34 cellular contexts compared by ENCODE assay signal in genomic region chr1:173224887-173225280, GRCh38. TPM values are rescaled to one million over a fixed set of nuclear protein-coding genes. Genes with fewer than 3 reads are reported as not detected.
DNase-seq lines count a peak whose midpoint lies in the region; ATAC-seq and TF ChIP-seq lines count a peak whose summit lies in the region.
"Had no signal": no experiment of that assay in that cellular context is flagged by ENCODE, and none has a peak within 500 bp of the region (broad histone marks: within the 10 kb centered on the region; RNA-seq: fewer than 3 reads in every experiment).

No MANE protein-coding gene starts in this region.

- no peaks in the 10 kb centered on the region for H3K27me3 ChIP-seq in MG63
- H3K27me3 ChIP-seq: breast epithelium, left lung, neutrophil, sigmoid colon, vagina had no signal

- peaks cover 16% of the 10 kb centered on the region for H3K36me3 Mint-ChIP-seq in activated naive CD8-positive, alpha-beta T cell treated with anti-CD3 and anti-CD28 coated beads, Interleukin-2, amount 10 ng/mL, durations not matched to agents 7 days and 5 days
- peaks cover 4% of the 10 kb centered on the region for H3K36me3 Mint-ChIP-seq in activated naive CD8-positive, alpha-beta T cell treated with anti-CD3 and anti-CD28 coated beads, Interleukin-2, amount 50 U/mL, for 24 hours (ENCODE audit: low read depth)
- H3K36me3 Mint-ChIP-seq in glutamatergic neuron (ENCODE audit: unreplicated experiment), result no peaks in the 10 kb centered on the region

- POLR2A ChIA-PET in activated naive CD8-positive, alpha-beta T cell treated with anti-CD3 and anti-CD28 coated beads, Interleukin-2, amount 10 ng/mL, durations not matched to agents 7 days and 5 days (lab: Charles Lee), result no interaction called here

- peaks cover 22% of the 10 kb centered on the region for H3K4me1 Mint-ChIP-seq in activated naive CD8-positive, alpha-beta T cell treated with anti-CD3 and anti-CD28 coated beads, Interleukin-2, amount 10 ng/mL, durations not matched to agents 7 days and 5 days
- H3K4me1 Mint-ChIP-seq in activated naive CD8-positive, alpha-beta T cell treated with anti-CD3 and anti-CD28 coated beads, Interleukin-2, amount 50 U/mL, for 24 hours, result peaks cover 36% of the 10 kb centered on the region
- no peaks in the 10 kb centered on the region for H3K4me1 Mint-ChIP-seq in glutamatergic neuron (ENCODE audit: low read depth, unreplicated experiment)

- H3K4me3 ChIP-seq in MG63, result no peak overlapping the region
- H3K4me3 ChIP-seq: A549, breast epithelium, left lung, prostate gland, sigmoid colon, thoracic aorta, vagina had no signal

- ATAC-seq in activated naive CD8-positive, alpha-beta T cell treated with anti-CD3 and anti-CD28 coated beads, Interleukin-2, amount 10 ng/mL, durations not matched to agents 7 days and 5 days (ENCODE audit: low read depth), result peak; percentile 73
- ATAC-seq in activated naive CD8-positive, alpha-beta T cell treated with anti-CD3 and anti-CD28 coated beads, Interleukin-2, amount 50 U/mL, for 24 hours, result no peak
- no peak for ATAC-seq in HG03354 (IDR thresholded peaks at IDR 0.05; ENCODE audit: poor library complexity, severe bottlenecking, unreplicated experiment)
- ATAC-seq: A549; CD8-positive, alpha-beta T cell; HepG2; left lung; PC-3 had no signal

- H3K4me3 Mint-ChIP-seq in activated naive CD8-positive, alpha-beta T cell treated with anti-CD3 and anti-CD28 coated beads, Interleukin-2, amount 10 ng/mL, durations not matched to agents 7 days and 5 days, result peak overlapping the region; percentile 5
- no peak overlapping the region for H3K4me3 Mint-ChIP-seq in activated naive CD8-positive, alpha-beta T cell treated with anti-CD3 and anti-CD28 coated beads, Interleukin-2, amount 50 U/mL, for 24 hours
- no peak overlapping the region for H3K4me3 Mint-ChIP-seq in glutamatergic neuron (ENCODE audit: unreplicated experiment)
- H3K4me3 Mint-ChIP-seq: activated B cell treated with CpG ODN at 0.5 μM for 24 hours; activated naive CD4-positive, alpha-beta T cell treated with anti-CD3 and anti-CD28 coated beads for 36 hours; CD8-positive, alpha-beta T cell had no signal

- peak overlapping the region; percentile 55 for H3K27ac Mint-ChIP-seq in activated naive CD8-positive, alpha-beta T cell treated with anti-CD3 and anti-CD28 coated beads, Interleukin-2, amount 10 ng/mL, durations not matched to agents 7 days and 5 days
- H3K27ac Mint-ChIP-seq in activated naive CD8-positive, alpha-beta T cell treated with anti-CD3 and anti-CD28 coated beads, Interleukin-2, amount 50 U/mL, for 24 hours, result no peak overlapping the region
- no peak overlapping the region for H3K27ac Mint-ChIP-seq in glutamatergic neuron (ENCODE audit: unreplicated experiment)
- H3K27ac Mint-ChIP-seq: activated naive CD4-positive, alpha-beta T cell treated with anti-CD3 and anti-CD28 coated beads for 36 hours; CD8-positive, alpha-beta T cell had no signal

- TF ChIP-seq CTCF in glutamatergic neuron (IDR thresholded peaks at IDR 0.05; ENCODE audit: partially characterized antibody, unreplicated experiment), result no peak

- no peak for DNase-seq in activated naive CD8-positive, alpha-beta T cell treated with anti-CD3 and anti-CD28 coated beads, Interleukin-2, amount 10 ng/mL, durations not matched to agents 7 days and 5 days
- DNase-seq in activated naive CD8-positive, alpha-beta T cell treated with anti-CD3 and anti-CD28 coated beads, Interleukin-2, amount 50 U/mL, for 24 hours, result no peak
- DNase-seq in KBM-7, result peak; percentile 62
- DNase-seq in SKM-1 (lab: John Stamatoyannopoulos, UW; ENCODE audit: unreplicated experiment), result peak; percentile 85
- DNase-seq in glutamatergic neuron, result no peak
- DNase-seq in anterior cingulate cortex (lab: John Stamatoyannopoulos, UW), result no peak
- DNase-seq in MG63, result no peak
- DNase-seq: activated B cell treated with CpG ODN at 0.5 μM for 24 hours; activated CD4-positive, alpha-beta T cell treated with anti-CD3 and anti-CD28 coated beads, Interleukin-2, amount 50 U/mL, for 1 hour; activated naive CD4-positive, alpha-beta T cell treated with anti-CD3 and anti-CD28 coated beads for 36 hours; amniotic stem cell; CD8-positive, alpha-beta T cell; effector CD4-positive, alpha-beta T cell; GOT3; left lung; mesendoderm; NCI-H1436; NCI-H2081 treated with DMSO at 0.1 percent for 48 hours; NCI-H345; NCI-H82; PC-3; sigmoid colon; stimulated activated CD4-positive, alpha-beta T cell treated with anti-CD3 and anti-CD28 coated beads, Interleukin-4, amount 100 ng/mL, for 4 hours; stimulated activated naive CD4-positive, alpha-beta T cell treated with Interleukin-2 at 50 U/mL for 16 hours; SW 1271; T-helper 9 cell had no signal

- in situ Hi-C loops in KBM-7 (cut with MboI; ENCODE audit: low pct_unique_long_range_greater_than_20kb, low sequenced_read_pairs), result no loop called here

- H3K9me3 ChIP-seq in MG63, result peaks cover 8% of the 10 kb centered on the region; the same call in 1 of the 2 replicates
- H3K9me3 ChIP-seq: A549, breast epithelium, neutrophil, prostate gland, sigmoid colon, thoracic aorta, vagina had no signal

- H3K36me3 ChIP-seq in MG63, result no peaks in the 10 kb centered on the region
- H3K36me3 ChIP-seq: breast epithelium, left lung, neutrophil, prostate gland, sigmoid colon, thoracic aorta, vagina had no signal

- H3K9me3 Mint-ChIP-seq in activated naive CD8-positive, alpha-beta T cell treated with anti-CD3 and anti-CD28 coated beads, Interleukin-2, amount 10 ng/mL, durations not matched to agents 7 days and 5 days, result peaks cover 9% of the 10 kb centered on the region
- H3K9me3 Mint-ChIP-seq in activated naive CD8-positive, alpha-beta T cell treated with anti-CD3 and anti-CD28 coated beads, Interleukin-2, amount 50 U/mL, for 24 hours, result peaks cover 9% of the 10 kb centered on the region
- H3K9me3 Mint-ChIP-seq in glutamatergic neuron (ENCODE audit: unreplicated experiment), result peaks cover 1% of the 10 kb centered on the region

- H3K27me3 Mint-ChIP-seq in activated naive CD8-positive, alpha-beta T cell treated with anti-CD3 and anti-CD28 coated beads, Interleukin-2, amount 10 ng/mL, durations not matched to agents 7 days and 5 days, result no peaks in the 10 kb centered on the region
- no peaks in the 10 kb centered on the region for H3K27me3 Mint-ChIP-seq in activated naive CD8-positive, alpha-beta T cell treated with anti-CD3 and anti-CD28 coated beads, Interleukin-2, amount 50 U/mL, for 24 hours
- no peaks in the 10 kb centered on the region for H3K27me3 Mint-ChIP-seq in glutamatergic neuron (ENCODE audit: unreplicated experiment)
- H3K27me3 Mint-ChIP-seq: activated B cell treated with CpG ODN at 0.5 μM for 24 hours had no signal

RNA-seq across cellular contexts. Expression of gene TNFSF4, which starts 17.8 kb away (rescaled TPM):
- total RNA-seq in activated naive CD8-positive, alpha-beta T cell treated with anti-CD3 and anti-CD28 coated beads, Interleukin-2, amount 10 ng/mL, durations not matched to agents 7 days and 5 days, result 1 to 10 TPM; 4.0 TPM
- total RNA-seq in glutamatergic neuron (ENCODE audit: unreplicated experiment), result 0.34 TPM
- not detected in 2 replicates for total RNA-seq in MG63 (2014; rRNA removed; shearing (Covaris generic); ENCODE audit: low replicate concordance)

Comparison
In these comparisons a context has a peak if more than half of its experiments do, and no peak if none do; other contexts are left out.
1. DNase-seq: peak in KBM-7 (single experiment) and SKM-1 (single experiment); none in activated naive CD8-positive, alpha-beta T cell treated with anti-CD3 and anti-CD28 coated beads, Interleukin-2, amount 10 ng/mL, durations not matched to agents 7 days and 5 days (single experiment), activated naive CD8-positive, alpha-beta T cell treated with anti-CD3 and anti-CD28 coated beads, Interleukin-2, amount 50 U/mL, for 24 hours (single experiment), glutamatergic neuron (single experiment), anterior cingulate cortex (0 of 58) and MG63 (single experiment).